In genomic region chr16:17544785-17545184, GRCh38 we compare ENCODE assay signal across 11 cellular contexts.
DNase-seq lines count a peak whose midpoint lies in the region; ATAC-seq lines count a peak whose summit lies in the region.
"Had no signal": no experiment of that assay in that cellular context is flagged by ENCODE, and none has a peak within 500 bp of the region (broad histone marks: within the 10 kb centered on the region; RNA-seq: fewer than 3 reads in every experiment).

No MANE protein-coding gene starts in this region.

- no peaks in the 10 kb centered on the region for H3K36me3 ChIP-seq in Karpas-422 (ENCODE audit: insufficient read depth, low read length)
- no peaks in the 10 kb centered on the region for H3K36me3 ChIP-seq in effector memory CD4-positive, alpha-beta T cell (ENCODE audit: control insufficient read depth, insufficient read depth, low read length)

- H3K27me3 Mint-ChIP-seq in central memory CD8-positive, alpha-beta T cell = peaks cover 18% of the 10 kb centered on the region
- H3K27me3 Mint-ChIP-seq in effector memory CD8-positive, alpha-beta T cell = peaks cover 4 to 16% of the 10 kb centered on the region in 2 donors

- ATAC-seq in central memory CD8-positive, alpha-beta T cell (replicated peaks; ENCODE audit: extremely low read depth, poor library complexity, severe bottlenecking) = no peak
- no peak for ATAC-seq in effector memory CD8-positive, alpha-beta T cell (replicated peaks)
- no peak for ATAC-seq in left ventricle myocardium superior
- ATAC-seq: left lobe of liver had no signal

- H3K4me1 Mint-ChIP-seq in central memory CD8-positive, alpha-beta T cell = no peaks in the 10 kb centered on the region
- H3K4me1 Mint-ChIP-seq in effector memory CD8-positive, alpha-beta T cell (ENCODE audit: low read depth in 2 of 2) = no peaks in the 10 kb centered on the region
- H3K4me1 Mint-ChIP-seq: activated naive CD8-positive, alpha-beta T cell treated with anti-CD3 and anti-CD28 coated beads, Interleukin-2, amount 10 ng/mL, durations not matched to agents 7 days and 5 days had no signal

- H3K4me3 ChIP-seq in Karpas-422 (ENCODE audit: low read length) = no peak overlapping the region
- H3K4me3 ChIP-seq in effector memory CD4-positive, alpha-beta T cell (ENCODE audit: insufficient read depth, low read depth, low read length, poor library complexity, severe bottlenecking) = no peak overlapping the region

- H3K4me3 Mint-ChIP-seq in central memory CD8-positive, alpha-beta T cell = no peak overlapping the region
- no peak overlapping the region for H3K4me3 Mint-ChIP-seq in effector memory CD8-positive, alpha-beta T cell
- H3K4me3 Mint-ChIP-seq: activated naive CD8-positive, alpha-beta T cell treated with anti-CD3 and anti-CD28 coated beads, Interleukin-2, amount 10 ng/mL, durations not matched to agents 7 days and 5 days; T-helper 1 cell treated with Interleukin-12 subunit alpha and Interleukin-12 subunit beta and Interleukin-4 antibody, amounts not matched to agents 30 μg/mL and 1 μg/mL, for 36 hours had no signal

- H3K79me2 ChIP-seq in Karpas-422 (ENCODE audit: low read length) = no peaks in the 10 kb centered on the region

- peaks cover 2% of the 10 kb centered on the region for H3K36me3 Mint-ChIP-seq in central memory CD8-positive, alpha-beta T cell (ENCODE audit: insufficient read depth)
- H3K36me3 Mint-ChIP-seq in effector memory CD8-positive, alpha-beta T cell (ENCODE audit: insufficient read depth) = no peaks in the 10 kb centered on the region
- H3K36me3 Mint-ChIP-seq: activated naive CD8-positive, alpha-beta T cell treated with anti-CD3 and anti-CD28 coated beads, Interleukin-2, amount 10 ng/mL, durations not matched to agents 7 days and 5 days had no signal

- intact Hi-C loops in left ventricle myocardium superior (cut with micrococcal nuclease) = no loop called here

- H2AFZ ChIP-seq in Karpas-422 (ENCODE audit: low read length) = no peak overlapping the region

- peak overlapping the region; percentile 16 for H3K27ac Mint-ChIP-seq in central memory CD8-positive, alpha-beta T cell (ENCODE audit: low read depth)
- no peak overlapping the region for H3K27ac Mint-ChIP-seq in effector memory CD8-positive, alpha-beta T cell
- H3K27ac Mint-ChIP-seq: activated naive CD8-positive, alpha-beta T cell treated with anti-CD3 and anti-CD28 coated beads, Interleukin-2, amount 10 ng/mL, durations not matched to agents 7 days and 5 days; T-helper 1 cell treated with Interleukin-12 subunit alpha and Interleukin-12 subunit beta and Interleukin-4 antibody, amounts not matched to agents 30 μg/mL and 1 μg/mL, for 36 hours had no signal

- no peaks in the 10 kb centered on the region for H3K9me2 ChIP-seq in Karpas-422 (replicated peaks; ENCODE audit: insufficient read depth, low read length)

- no peak overlapping the region for H3K27ac ChIP-seq in Karpas-422 (ENCODE audit: low read length)
- no peak overlapping the region for H3K27ac ChIP-seq in effector memory CD4-positive, alpha-beta T cell (ENCODE audit: insufficient read depth, low read length, poor library complexity, severe bottlenecking)

- H3K9me3 Mint-ChIP-seq in central memory CD8-positive, alpha-beta T cell = no peaks in the 10 kb centered on the region
- H3K9me3 Mint-ChIP-seq in effector memory CD8-positive, alpha-beta T cell = no peaks in the 10 kb centered on the region
- H3K9me3 Mint-ChIP-seq: T-helper 1 cell treated with Interleukin-12 subunit alpha and Interleukin-12 subunit beta and Interleukin-4 antibody, amounts not matched to agents 30 μg/mL and 1 μg/mL, for 36 hours had no signal

- DNase-seq in activated gamma-delta T cell treated with Interleukin-2 at 50 U/mL for 16 hours (peak; percentile 4), activated gamma-delta T cell (lab: John Stamatoyannopoulos, UW) (no peak), Karpas-422 (peak; percentile 73), left ventricle myocardium superior (no peak)
- no peak for DNase-seq in central memory CD8-positive, alpha-beta T cell (ENCODE audit: low spot score in 2 of 2)
- DNase-seq in stimulated activated CD4-positive, alpha-beta T cell treated with anti-CD3 and anti-CD28 coated beads, Interleukin-1b, Interleukin-23, amount 100 ng/mL, for 48 hours = peak; percentile 21
- DNase-seq in effector memory CD8-positive, alpha-beta T cell = no peak
- no peak for DNase-seq in effector memory CD4-positive, alpha-beta T cell
- DNase-seq: activated naive CD8-positive, alpha-beta T cell treated with anti-CD3 and anti-CD28 coated beads, Interleukin-2, amount 10 ng/mL, durations not matched to agents 7 days and 5 days had no signal

- no peaks in the 10 kb centered on the region for H3K9me3 ChIP-seq in Karpas-422 (ENCODE audit: low read length)
- H3K9me3 ChIP-seq in effector memory CD4-positive, alpha-beta T cell (ENCODE audit: control insufficient read depth, low read length) = no peaks in the 10 kb centered on the region

- no peaks in the 10 kb centered on the region for H4K20me1 ChIP-seq in Karpas-422 (ENCODE audit: insufficient read depth, low read depth, low read length)

- H3K4me1 ChIP-seq in Karpas-422 (ENCODE audit: low read length) = no peaks in the 10 kb centered on the region
- H3K4me1 ChIP-seq in effector memory CD4-positive, alpha-beta T cell (ENCODE audit: control insufficient read depth, insufficient read depth, low read length, poor library complexity, severe bottlenecking) = no peaks in the 10 kb centered on the region

- H3K4me2 ChIP-seq in Karpas-422 (ENCODE audit: low read depth, low read length, poor library complexity, severe bottlenecking) = no peak overlapping the region

- H3K27me3 ChIP-seq in Karpas-422 (ENCODE audit: low read length) = no peaks in the 10 kb centered on the region
- no peaks in the 10 kb centered on the region for H3K27me3 ChIP-seq in effector memory CD4-positive, alpha-beta T cell (replicated peaks; ENCODE audit: control insufficient read depth, insufficient read depth, low read length, poor library complexity, severe bottlenecking)

- H3K9ac ChIP-seq in Karpas-422 (ENCODE audit: low read length) = no peak overlapping the region

Comparison
In these comparisons a context has a peak if more than half of its experiments do, and no peak if none do; other contexts are left out.
1. DNase-seq: peak in activated gamma-delta T cell treated with Interleukin-2 at 50 U/mL for 16 hours (single experiment), Karpas-422 (single experiment) and stimulated activated CD4-positive, alpha-beta T cell treated with anti-CD3 and anti-CD28 coated beads, Interleukin-1b, Interleukin-23, amount 100 ng/mL, for 48 hours (single experiment); none in activated gamma-delta T cell (single experiment), central memory CD8-positive, alpha-beta T cell (0 of 2), effector memory CD8-positive, alpha-beta T cell (0 of 3), effector memory CD4-positive, alpha-beta T cell (0 of 3) and left ventricle myocardium superior (single experiment).